7 cellular contexts compared by ENCODE assay signal in genomic region chr17:29588017-29588557, GRCh38. TPM values are rescaled to one million over a fixed set of nuclear protein-coding genes. Genes with fewer than 3 reads are reported as not detected.
DNase-seq lines count a peak whose midpoint lies in the region; ATAC-seq and TF ChIP-seq lines count a peak whose summit lies in the region.

No MANE protein-coding gene starts in this region.

- peaks cover 44% of the 10 kb centered on the region for H3K4me1 ChIP-seq in IMR-90 (ENCODE audit: control insufficient read depth, insufficient read depth, low read length)
- peaks cover 39% of the 10 kb centered on the region for H3K4me1 ChIP-seq in iPS-20b (ENCODE audit: insufficient read depth, low read length)
- H3K4me1 ChIP-seq in subcutaneous abdominal adipose tissue (ENCODE audit: control insufficient read depth in 5 of 5, insufficient read depth in 5 of 5, low read length in 5 of 5) = peaks cover 17 to 91% (median 85%) of the 10 kb centered on the region in 5 donors

- H3K9me3 Mint-ChIP-seq in activated naive CD4-positive, alpha-beta T cell treated with anti-CD3 and anti-CD28 coated beads, Interleukin-2, amount 50 U/mL, for 72 hours = no peaks in the 10 kb centered on the region

- H3K36me3 ChIP-seq in IMR-90 (ENCODE audit: control insufficient read depth, insufficient read depth, low read length) = peaks cover 4% of the 10 kb centered on the region
- H3K36me3 ChIP-seq in iPS-20b (ENCODE audit: insufficient read depth, low read depth, low read length) = no peaks in the 10 kb centered on the region
- H3K36me3 ChIP-seq in subcutaneous abdominal adipose tissue (ENCODE audit: control insufficient read depth in 5 of 5, insufficient read depth in 5 of 5, low read length in 5 of 5) = peaks cover 0 to 4% (median 2%) of the 10 kb centered on the region in 5 donors

- H3K4me2 ChIP-seq in IMR-90 (ENCODE audit: low read depth, low read length) = peak overlapping the region; percentile 92

- intact Hi-C loops in IMR-90 (cut with micrococcal nuclease) = loop anchor here (1.0 kb wide), 1 partner anchor 294 kb away; the partner anchor contains the start of gene NUFIP2

- no peak for TF ChIP-seq CTCF in IMR-90 (conservative IDR thresholded peaks at IDR 0.05; ENCODE audit: low read depth, low read length)

- peak overlapping the region; percentile 77 for H3K14ac ChIP-seq in IMR-90 (replicated peaks; ENCODE audit: low read depth, low read length)

- H3K9me1 ChIP-seq in IMR-90 (ENCODE audit: insufficient read depth, low read length) = peaks cover 26% of the 10 kb centered on the region

- TF ChIP-seq POLR2A in IMR-90 (IDR thresholded peaks at IDR 0.05; ENCODE audit: low read depth, low read length) (no peak), erythroblast (IDR thresholded peaks at IDR 0.05; ENCODE audit: low read length) (no peak)

- peak overlapping the region; percentile 93 for H2AK9ac ChIP-seq in IMR-90 (replicated peaks; ENCODE audit: low read depth, low read length, poor library complexity)

- H3K9me3 ChIP-seq in IMR-90 (ENCODE audit: control insufficient read depth, insufficient read depth, low read length) (no peaks in the 10 kb centered on the region), iPS-20b (ENCODE audit: insufficient read depth, low read depth, low read length) (no peaks in the 10 kb centered on the region), subcutaneous abdominal adipose tissue (ENCODE audit: control insufficient read depth in 5 of 5, low read length in 5 of 5) (no peaks in the 10 kb centered on the region)

- H4K20me1 ChIP-seq in IMR-90 (ENCODE audit: insufficient read depth, low read length) = peaks cover 63% of the 10 kb centered on the region

- TF ChIP-seq RAD21 in IMR-90 (IDR thresholded peaks at IDR 0.05; ENCODE audit: low read length) = no peak

- H3K9ac ChIP-seq in IMR-90 (ENCODE audit: low read depth, low read length) (peak overlapping the region; percentile 76), iPS-20b (ENCODE audit: low read depth, low read length) (peak overlapping the region; percentile 60; the same call in 1 of the 2 replicates), subcutaneous abdominal adipose tissue (ENCODE audit: low read length in 5 of 5) (peak overlapping the region; percentile 69 to 96 (median 81))

- H4K5ac ChIP-seq in IMR-90 (ENCODE audit: low read depth, low read length) = no peak overlapping the region

- in situ Hi-C loops in IMR-90 (cut with MboI; ENCODE audit: low sequenced_read_pairs) = no loop called here

- H2AK5ac ChIP-seq in IMR-90 (ENCODE audit: low read depth, low read length) = peak overlapping the region; percentile 73

- peak overlapping the region; percentile 43 for H2BK5ac ChIP-seq in IMR-90 (ENCODE audit: low read depth, low read length, poor library complexity, severe bottlenecking)

- H3K4ac ChIP-seq in IMR-90 (ENCODE audit: low read depth, low read length) = peak overlapping the region; percentile 77

- H3K27ac Mint-ChIP-seq in activated naive CD4-positive, alpha-beta T cell treated with anti-CD3 and anti-CD28 coated beads, Interleukin-2, amount 50 U/mL, for 72 hours = peak overlapping the region; percentile 88 to 90

- H3K27me3 ChIP-seq in IMR-90 (ENCODE audit: control insufficient read depth, insufficient read depth, low read length) (no peaks in the 10 kb centered on the region), iPS-20b (ENCODE audit: insufficient read depth, low read length) (peaks cover 19% of the 10 kb centered on the region), subcutaneous abdominal adipose tissue (ENCODE audit: control insufficient read depth in 5 of 5, insufficient read depth in 4 of 5, low read length in 5 of 5) (no peaks in the 10 kb centered on the region)

- no peak overlapping the region for H2BK120ac ChIP-seq in IMR-90 (ENCODE audit: low read depth, low read length)

- H3K4me3 ChIP-seq in IMR-90 (ENCODE audit: insufficient read depth, low read depth, low read length) (peak overlapping the region; percentile 85), iPS-20b (ENCODE audit: low read length) (peak overlapping the region; percentile 87), subcutaneous abdominal adipose tissue (ENCODE audit: low read depth in 1 of 5, low read length in 5 of 5) (peak overlapping the region; percentile 71 to 90 (median 80))

- peak overlapping the region; percentile 80 for H2AFZ ChIP-seq in IMR-90 (replicated peaks; ENCODE audit: low read length, poor library complexity)

- H4K91ac ChIP-seq in IMR-90 (ENCODE audit: insufficient read depth, low read depth, low read length) = peak overlapping the region; percentile 21; the same call in 1 of the 2 replicates

- POLR2A ChIA-PET in IMR-90 (lab: Charles Lee; ENCODE audit: unreplicated experiment) = no interaction called here

- H2BK15ac ChIP-seq in IMR-90 (ENCODE audit: low read depth, low read length) = no peak overlapping the region

- BruUV-seq in IMR-90 (replicated peaks; lab: Mats Ljungman, UMichigan) = no TSS peak

- peaks cover 33 to 70% of the 10 kb centered on the region in 2 experiments for H3K79me1 ChIP-seq in IMR-90 (ENCODE audit: low read depth in 1 of 2, low read length in 2 of 2)

- no peak overlapping the region for H3K18ac ChIP-seq in IMR-90 (ENCODE audit: low read depth, low read length)

- H2BK20ac ChIP-seq in IMR-90 (ENCODE audit: low read depth, low read length) = no peak overlapping the region

- ATAC-seq in IMR-90 (ENCODE audit: low read depth) (no peak), HG02763 (IDR thresholded peaks at IDR 0.05; ENCODE audit: unreplicated experiment) (no peak)
- no peak for ATAC-seq in activated naive CD4-positive, alpha-beta T cell treated with anti-CD3 and anti-CD28 coated beads, Interleukin-2, amount 50 U/mL, for 72 hours

- dilution Hi-C loops in IMR-90 (cut with HindIII; ENCODE audit: low sequenced_read_pairs, unreplicated experiment) = no loop called here

- H3K23ac ChIP-seq in IMR-90 (ENCODE audit: low read depth, low read length) = peak overlapping the region; percentile 79

- CTCF ChIA-PET in IMR-90 (lab: Yijun Ruan, JAX) = interaction anchor here (1.1 kb wide), 1 partner anchor 15 kb away, joined by 3 read pairs; no protein-coding TSS in a partner anchor

- DNase-seq in IMR-90 (no peak), erythroblast (lab: John Stamatoyannopoulos, UW) (no peak), GM19238 (ENCODE audit: insufficient read length, low spot score) (no peak)
- no peak for DNase-seq in activated naive CD4-positive, alpha-beta T cell treated with anti-CD3 and anti-CD28 coated beads, Interleukin-2, amount 50 U/mL, for 72 hours (ENCODE audit: low spot score in 2 of 2)

- peak overlapping the region in 1 of 2 experiments; percentile 19; a peak in 1 of 4 replicates for H4K8ac ChIP-seq in IMR-90 (ENCODE audit: low read depth in 2 of 2, low read length in 2 of 2)

- peak overlapping the region; percentile 59 for H3K27ac ChIP-seq in IMR-90 (ENCODE audit: insufficient read depth, low read length)
- no peak overlapping the region for H3K27ac ChIP-seq in iPS-20b (ENCODE audit: low read length)
- H3K27ac ChIP-seq in subcutaneous abdominal adipose tissue (ENCODE audit: low read depth, low read length) = peak overlapping the region; percentile 82

- peaks cover 9 to 10% of the 10 kb centered on the region in 2 donors for H3K36me3 Mint-ChIP-seq in activated naive CD4-positive, alpha-beta T cell treated with anti-CD3 and anti-CD28 coated beads, Interleukin-2, amount 50 U/mL, for 72 hours

- 4% methylated on average over 3 of the region's 8 CpGs; no CpG with 5 or more reads in 1 of the 2 experiments for WGBS in IMR-90 (ENCODE audit: extremely low coverage in 2 of 2, insufficient read length in 1 of 2), 2 experiments

- peak overlapping the region; percentile 18; the same call in 1 of the 2 replicates for H3K56ac ChIP-seq in IMR-90 (ENCODE audit: extremely low read depth, insufficient read depth, low read length)

TF ChIP-seq in IMR-90, 13 proteins besides CTCF, POLR2A, EP300 and RAD21 (continues in another document):
- TF ChIP-seq USF2 (IDR thresholded peaks at IDR 0.05; ENCODE audit: low read depth, low read length) = no peak

RNA-seq across cellular contexts. Expression of gene GIT1, which starts 1.4 kb away (rescaled TPM):
- 13.3 and 14.2 TPM in 2 replicates for total RNA-seq in IMR-90 (2012; rRNA removed)
- 34.2 and 37.1 TPM in 2 replicates for polyA plus RNA-seq in IMR-90 (2012; rRNA removed)
- polyA plus RNA-seq in IMR-90 (2012; cell fraction: cytosol; rRNA removed) = 25.3 and 30.3 TPM in 2 replicates
- polyA plus RNA-seq in IMR-90 (2012; cell fraction: nucleus; rRNA removed; ENCODE audit: low replicate concordance) = 57.7 and 127 TPM in 2 replicates
- total RNA-seq in activated naive CD4-positive, alpha-beta T cell treated with anti-CD3 and anti-CD28 coated beads, Interleukin-2, amount 50 U/mL, for 72 hours = 10 to 100 TPM; 49.8 to 67.8 TPM

RNA-seq across cellular contexts. Expression of gene ANKRD13B, which starts 4.8 kb away (rescaled TPM):
- total RNA-seq in IMR-90 (2012; rRNA removed) = 0.90 and 1.1 TPM in 2 replicates
- polyA plus RNA-seq in IMR-90 (2012; rRNA removed) = 4.0 and 5.2 TPM in 2 replicates
- 1.9 and 4.4 TPM in 2 replicates for polyA plus RNA-seq in IMR-90 (2012; cell fraction: cytosol; rRNA removed)
- polyA plus RNA-seq in IMR-90 (2012; cell fraction: nucleus; rRNA removed; ENCODE audit: low replicate concordance) = 27.5 and 68.3 TPM in 2 replicates
- total RNA-seq in activated naive CD4-positive, alpha-beta T cell treated with anti-CD3 and anti-CD28 coated beads, Interleukin-2, amount 50 U/mL, for 72 hours = 10 to 100 TPM in 1 of 2 donors, 1 to 10 TPM in 1; 8.9 to 25.3 TPM

RNA-seq across cellular contexts. Expression of gene TP53I13, which starts 19.6 kb away (rescaled TPM):
- 18.3 and 22.0 TPM in 2 replicates for total RNA-seq in IMR-90 (2012; rRNA removed)
- polyA plus RNA-seq in IMR-90 (2012; rRNA removed) = 48.3 and 53.1 TPM in 2 replicates
- 41.4 and 69.6 TPM in 2 replicates for polyA plus RNA-seq in IMR-90 (2012; cell fraction: cytosol; rRNA removed)
- 126 and 323 TPM in 2 replicates for polyA plus RNA-seq in IMR-90 (2012; cell fraction: nucleus; rRNA removed; ENCODE audit: low replicate concordance)
- 10 to 100 TPM; 29.9 to 52.1 TPM for total RNA-seq in activated naive CD4-positive, alpha-beta T cell treated with anti-CD3 and anti-CD28 coated beads, Interleukin-2, amount 50 U/mL, for 72 hours

RNA-seq across cellular contexts. Expression of gene ABHD15, which starts 21.2 kb away (rescaled TPM):
- 3.1 and 3.2 TPM in 2 replicates for total RNA-seq in IMR-90 (2012; rRNA removed)
- 4.5 and 4.6 TPM in 2 replicates for polyA plus RNA-seq in IMR-90 (2012; rRNA removed)
- polyA plus RNA-seq in IMR-90 (2012; cell fraction: cytosol; rRNA removed) = 3.3 and 4.4 TPM in 2 replicates
- polyA plus RNA-seq in IMR-90 (2012; cell fraction: nucleus; rRNA removed; ENCODE audit: low replicate concordance) = 3.2 and 4.0 TPM in 2 replicates
- 10 to 100 TPM in 1 of 2 donors, 1 to 10 TPM in 1; 5.1 to 10.6 TPM for total RNA-seq in activated naive CD4-positive, alpha-beta T cell treated with anti-CD3 and anti-CD28 coated beads, Interleukin-2, amount 50 U/mL, for 72 hours

RNA-seq across cellular contexts. Expression of gene CORO6, which starts 34.6 kb away (rescaled TPM):
- total RNA-seq in IMR-90 (2012; rRNA removed) = 2.8 and 3.4 TPM in 2 replicates
- polyA plus RNA-seq in IMR-90 (2012; rRNA removed) = 7.6 and 7.8 TPM in 2 replicates
- 1.4 and 2.8 TPM in 2 replicates for polyA plus RNA-seq in IMR-90 (2012; cell fraction: cytosol; rRNA removed)
- 139 and 203 TPM in 2 replicates for polyA plus RNA-seq in IMR-90 (2012; cell fraction: nucleus; rRNA removed; ENCODE audit: low replicate concordance)
- total RNA-seq in activated naive CD4-positive, alpha-beta T cell treated with anti-CD3 and anti-CD28 coated beads, Interleukin-2, amount 50 U/mL, for 72 hours = 10 to 100 TPM; 17.3 to 47.3 TPM
